8 cellular contexts compared by ENCODE assay signal in the genomic region with DNA sequence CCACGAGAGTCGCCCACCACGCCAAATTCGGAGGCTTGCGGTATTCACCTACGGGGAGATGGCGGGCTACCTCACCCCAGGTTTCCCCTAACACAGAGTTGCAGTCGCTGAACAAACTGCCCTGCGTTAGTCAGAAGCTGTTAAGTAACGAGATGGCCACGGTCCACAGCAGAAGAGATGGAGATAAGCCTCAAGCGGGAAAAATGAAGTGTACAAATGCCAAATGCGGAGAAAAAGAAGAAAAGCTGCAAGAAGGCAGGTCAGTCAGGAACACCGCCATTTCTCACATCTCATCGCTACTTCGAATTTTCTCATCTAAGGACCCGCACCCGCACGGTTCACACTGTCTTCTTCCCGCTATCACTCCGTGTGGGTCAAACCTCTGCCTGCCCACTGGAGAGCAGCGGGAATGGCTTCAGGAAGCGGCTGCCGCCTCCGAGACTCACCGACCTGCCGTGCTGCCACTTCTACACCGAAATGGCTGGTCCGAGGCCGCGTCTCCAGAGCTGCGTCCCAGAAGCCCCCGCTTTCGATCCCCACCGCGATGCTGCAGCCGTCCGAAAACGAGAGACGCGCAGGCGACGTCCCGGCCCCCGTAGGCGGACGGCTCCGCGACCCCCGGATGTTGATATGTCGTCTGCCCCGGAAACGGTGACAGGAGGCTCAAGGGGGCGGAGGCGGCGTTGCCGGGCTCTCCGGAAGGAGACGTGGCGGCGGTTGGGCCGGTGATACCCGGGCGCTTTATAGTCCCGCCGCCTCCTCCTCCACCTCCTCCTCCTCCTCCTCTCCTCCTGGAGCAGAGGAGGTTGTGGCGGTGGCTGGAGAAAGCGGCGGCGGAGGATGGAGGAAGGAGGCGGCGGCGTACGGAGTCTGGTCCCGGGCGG.
DNase-seq lines count a peak whose midpoint lies in the region; ATAC-seq and TF ChIP-seq lines count a peak whose summit lies in the region.

A gene with protein sequence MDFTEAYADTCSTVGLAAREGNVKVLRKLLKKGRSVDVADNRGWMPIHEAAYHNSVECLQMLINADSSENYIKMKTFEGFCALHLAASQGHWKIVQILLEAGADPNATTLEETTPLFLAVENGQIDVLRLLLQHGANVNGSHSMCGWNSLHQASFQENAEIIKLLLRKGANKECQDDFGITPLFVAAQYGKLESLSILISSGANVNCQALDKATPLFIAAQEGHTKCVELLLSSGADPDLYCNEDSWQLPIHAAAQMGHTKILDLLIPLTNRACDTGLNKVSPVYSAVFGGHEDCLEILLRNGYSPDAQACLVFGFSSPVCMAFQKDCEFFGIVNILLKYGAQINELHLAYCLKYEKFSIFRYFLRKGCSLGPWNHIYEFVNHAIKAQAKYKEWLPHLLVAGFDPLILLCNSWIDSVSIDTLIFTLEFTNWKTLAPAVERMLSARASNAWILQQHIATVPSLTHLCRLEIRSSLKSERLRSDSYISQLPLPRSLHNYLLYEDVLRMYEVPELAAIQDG (minus strand): TSS at position 583 of the 884 bp plus-strand sequence. CDS start 21,381 bp downstream, outside the sequence.
A gene with protein sequence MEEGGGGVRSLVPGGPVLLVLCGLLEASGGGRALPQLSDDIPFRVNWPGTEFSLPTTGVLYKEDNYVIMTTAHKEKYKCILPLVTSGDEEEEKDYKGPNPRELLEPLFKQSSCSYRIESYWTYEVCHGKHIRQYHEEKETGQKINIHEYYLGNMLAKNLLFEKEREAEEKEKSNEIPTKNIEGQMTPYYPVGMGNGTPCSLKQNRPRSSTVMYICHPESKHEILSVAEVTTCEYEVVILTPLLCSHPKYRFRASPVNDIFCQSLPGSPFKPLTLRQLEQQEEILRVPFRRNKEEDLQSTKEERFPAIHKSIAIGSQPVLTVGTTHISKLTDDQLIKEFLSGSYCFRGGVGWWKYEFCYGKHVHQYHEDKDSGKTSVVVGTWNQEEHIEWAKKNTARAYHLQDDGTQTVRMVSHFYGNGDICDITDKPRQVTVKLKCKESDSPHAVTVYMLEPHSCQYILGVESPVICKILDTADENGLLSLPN (plus strand): TSS at position 674 of the 884 bp plus-strand sequence. CDS start 167 bp downstream, at position 841.

- ATAC-seq in HG03175 (IDR thresholded peaks at IDR 0.05; ENCODE audit: unreplicated experiment) = peak; percentile 97

- in situ Hi-C loops in GM18951 (cut with MboI; ENCODE audit: low sequenced_read_pairs, unreplicated experiment) = no loop called here

- peak within 1 kb of the TSS; percentile 89 for H3K27ac ChIP-seq in caudate nucleus (ENCODE audit: low read depth, low read length)

- DNase-seq in AG08395 (ENCODE audit: low spot score) (peak; percentile 91), NCI-H345 (lab: John Stamatoyannopoulos, UW) (peak; percentile 91), caudate nucleus (lab: John Stamatoyannopoulos, UW) (peak in 59 of 61 donors; percentile 22 to 92 (median 85)), inferior parietal cortex (ENCODE audit: extremely low spot score) (peak; percentile 92)
- DNase-seq in activated CD4-positive, CD25-positive, alpha-beta regulatory T cell (lab: John Stamatoyannopoulos, UW) = peak; percentile 70 to 82 (median 76)
- peak; percentile 74 to 82 for DNase-seq in stimulated activated CD4-positive, alpha-beta T cell treated with anti-CD3 and anti-CD28 coated beads, Interleukin-12 subunit alpha, Interleukin-12 subunit beta, amount 100 ng/mL, for 24 hours (ENCODE audit: low read depth in 2 of 2)

- peak; percentile 81 for TF ChIP-seq POLR2A in GM18951 (IDR thresholded peaks at IDR 0.05; ENCODE audit: extremely low read depth, insufficient read depth, insufficient read length)

Comparison
In these comparisons a context has a peak if more than half of its experiments do, and no peak if none do; other contexts are left out.
1. Peak in every context shown above with its lines: DNase-seq, ATAC-seq and H3K27ac ChIP-seq.